ENCODE assay signal across 8 cellular contexts in the genomic region with DNA sequence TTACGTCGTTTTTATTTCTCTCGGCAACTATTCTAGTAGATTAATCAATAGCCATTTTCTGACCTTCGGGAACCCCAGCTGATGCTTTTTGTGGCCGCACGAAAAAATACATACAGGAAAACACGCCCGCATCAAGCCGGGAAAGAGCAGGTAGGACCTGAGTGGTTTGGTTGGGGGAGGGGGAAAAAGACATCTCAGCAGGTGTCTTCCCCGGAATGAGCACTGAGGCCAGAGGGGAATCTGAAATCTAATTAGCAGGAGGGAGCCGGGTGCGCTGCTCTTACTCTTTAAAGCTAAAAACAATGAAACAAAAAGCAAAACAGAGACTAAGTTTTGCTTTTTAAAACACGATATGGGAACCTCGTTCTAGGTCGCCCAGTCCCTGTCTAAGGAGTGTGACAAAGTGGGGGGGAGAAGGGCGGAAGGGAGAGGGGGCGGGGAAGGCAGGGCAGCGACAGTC. TPM values are rescaled to one million over a fixed set of nuclear protein-coding genes. Genes with fewer than 3 reads are reported as not detected.
DNase-seq lines count a peak whose midpoint lies in the region; ATAC-seq and TF ChIP-seq lines count a peak whose summit lies in the region.

No MANE protein-coding gene starts in this region.

- H4K20me1 ChIP-seq in neural progenitor cell (ENCODE audit: low read depth), result peaks cover 86% of the 10 kb centered on the region

- H3K4me1 Mint-ChIP-seq in neural progenitor cell, result peaks cover 23% of the 10 kb centered on the region

- H3K9me3 Mint-ChIP-seq in neural progenitor cell, result peaks cover 5% of the 10 kb centered on the region

- H3K27ac Mint-ChIP-seq in neural progenitor cell, result no peak overlapping the region

- H3F3A ChIP-seq in neural progenitor cell (ENCODE audit: low read depth), result peaks cover 74% of the 10 kb centered on the region

- H3K4me2 ChIP-seq in neural progenitor cell, result peak overlapping the region; percentile 74

- no peaks in the 10 kb centered on the region for H3K9me3 ChIP-seq in colonic mucosa
- H3K9me3 ChIP-seq in neural progenitor cell (ENCODE audit: low read depth), result no peaks in the 10 kb centered on the region

- ATAC-seq in HG03095 (IDR thresholded peaks at IDR 0.05; ENCODE audit: unreplicated experiment) (peak; percentile 41), HG02571 (IDR thresholded peaks at IDR 0.05; ENCODE audit: unreplicated experiment) (no peak)

- H3K36me3 Mint-ChIP-seq in neural progenitor cell, result no peaks in the 10 kb centered on the region

- in situ Hi-C loops in GM13976 (cut with MboI; ENCODE audit: low sequenced_read_pairs, unreplicated experiment) (no loop called here), G401 (cut with HindIII; ENCODE audit: low sequenced_read_pairs) (no loop called here)

- intact Hi-C loops in colonic mucosa (cut with DNase I), result no loop called here

- H3K27me3 Mint-ChIP-seq in neural progenitor cell (ENCODE audit: insufficient read depth, low read depth), result peaks cover 81% of the 10 kb centered on the region

- H3K4me1 ChIP-seq in colonic mucosa (peaks cover 19% of the 10 kb centered on the region), neural progenitor cell (peaks cover 22% of the 10 kb centered on the region)

- DNase-seq in GM13976 (ENCODE audit: low spot score) (peak; percentile 58), colonic mucosa (no peak), neural progenitor cell (ENCODE audit: low spot score) (peak; percentile 64), OCI-M1 (lab: John Stamatoyannopoulos, UW) (no peak), activated gamma-delta T cell (lab: John Stamatoyannopoulos, UW) (no peak), G401 (ENCODE audit: low spot score) (no peak)

- H3K36me3 ChIP-seq in colonic mucosa, result no peaks in the 10 kb centered on the region
- no peaks in the 10 kb centered on the region for H3K36me3 ChIP-seq in neural progenitor cell

- no peak overlapping the region for H2AFZ ChIP-seq in neural progenitor cell (replicated peaks)

- no peak for TF ChIP-seq CTCF in GM13976 (IDR thresholded peaks at IDR 0.05; ENCODE audit: borderline replicate concordance, control extremely low read depth, extremely low read depth, insufficient read depth, missing control alignments)
- no peak for TF ChIP-seq CTCF in colonic mucosa (IDR thresholded peaks at IDR 0.05)
- TF ChIP-seq CTCF in neural progenitor cell (IDR thresholded peaks at IDR 0.05), result no peak

- no peaks in the 10 kb centered on the region for H3K79me2 ChIP-seq in neural progenitor cell (ENCODE audit: low read depth)

- H3K4me3 ChIP-seq in colonic mucosa, result peak overlapping the region; percentile 61
- peak overlapping the region; percentile 45 for H3K4me3 ChIP-seq in neural progenitor cell

- H3K27me3 ChIP-seq in colonic mucosa, result peaks cover 98% of the 10 kb centered on the region
- peaks cover 100% of the 10 kb centered on the region for H3K27me3 ChIP-seq in neural progenitor cell

- H3K27ac ChIP-seq in colonic mucosa, result no peak overlapping the region
- H3K27ac ChIP-seq in neural progenitor cell, result no peak overlapping the region

- H3K4me3 Mint-ChIP-seq in neural progenitor cell, result peak overlapping the region; percentile 86

- H3K9ac ChIP-seq in colonic mucosa (ENCODE audit: low read depth in 2 of 2, low read length in 2 of 2) (peak overlapping the region in 1 of 2 donors; percentile 5), neural progenitor cell (no peak overlapping the region)

RNA-seq across cellular contexts. Expression of a gene that starts 0.5 kb away (rescaled TPM):
- 1 to 10 TPM in 1 of 2 donors, under 1 TPM in 1; 0.35 to 1.0 TPM for total RNA-seq in colonic mucosa
- 0.06 and 0.37 TPM in 2 replicates for total RNA-seq in neural progenitor cell (ENCODE audit: low replicate concordance)
- 0.06 TPM in 1 of 2 replicates, not detected in the other for total RNA-seq in G401 (2014; rRNA removed; shearing (Covaris generic))

RNA-seq across cellular contexts. Expression of a gene that starts 45.6 kb away (rescaled TPM):
- total RNA-seq in colonic mucosa (10 to 100 TPM; 12.4 to 19.8 TPM), neural progenitor cell (ENCODE audit: low replicate concordance) (29.1 and 41.7 TPM in 2 replicates)
- 12.5 and 19.1 TPM in 2 replicates for total RNA-seq in G401 (2014; rRNA removed; shearing (Covaris generic))

Comparison
In these comparisons a context has a peak if more than half of its experiments do, and no peak if none do; other contexts are left out.
1. DNase-seq: peak in GM13976 (single experiment) and neural progenitor cell (single experiment); none in colonic mucosa (single experiment), OCI-M1 (single experiment), activated gamma-delta T cell (single experiment) and G401 (single experiment).